2 cellular contexts compared by ENCODE assay signal in the genomic region with DNA sequence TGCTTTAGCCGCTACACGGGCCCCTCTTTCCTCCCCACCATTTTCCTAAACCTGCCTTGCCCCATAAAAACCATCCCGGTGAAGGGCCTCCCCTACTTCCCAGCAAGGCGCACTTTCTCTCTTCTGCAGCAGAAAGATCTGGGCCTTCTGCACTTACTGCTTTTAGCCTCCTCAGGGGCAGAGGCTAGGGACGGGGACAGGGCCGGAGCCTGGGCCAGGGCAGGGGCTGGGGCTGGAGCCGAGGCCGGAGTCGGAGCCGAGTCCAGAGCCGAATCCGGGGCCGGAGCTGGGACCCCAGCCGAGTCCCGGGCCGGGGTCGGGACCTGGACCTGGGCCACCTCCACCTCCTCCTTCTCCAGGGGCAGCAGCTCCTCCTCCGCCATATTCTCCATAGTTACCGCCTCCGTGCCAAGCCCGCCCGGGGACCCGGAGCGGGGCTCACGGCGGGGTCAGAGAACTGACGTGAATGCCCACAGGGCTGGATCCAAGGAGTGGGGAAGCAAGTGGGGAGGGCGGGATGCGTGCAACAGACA.
TF ChIP-seq lines count a peak whose summit lies in the region.

No MANE protein-coding gene starts in this region.

TF ChIP-seq in HEK293, 187 proteins besides CTCF, POLR2A, EP300 and RAD21 (continued from another document and continues in another):
- TF ChIP-seq, protein P1, sequence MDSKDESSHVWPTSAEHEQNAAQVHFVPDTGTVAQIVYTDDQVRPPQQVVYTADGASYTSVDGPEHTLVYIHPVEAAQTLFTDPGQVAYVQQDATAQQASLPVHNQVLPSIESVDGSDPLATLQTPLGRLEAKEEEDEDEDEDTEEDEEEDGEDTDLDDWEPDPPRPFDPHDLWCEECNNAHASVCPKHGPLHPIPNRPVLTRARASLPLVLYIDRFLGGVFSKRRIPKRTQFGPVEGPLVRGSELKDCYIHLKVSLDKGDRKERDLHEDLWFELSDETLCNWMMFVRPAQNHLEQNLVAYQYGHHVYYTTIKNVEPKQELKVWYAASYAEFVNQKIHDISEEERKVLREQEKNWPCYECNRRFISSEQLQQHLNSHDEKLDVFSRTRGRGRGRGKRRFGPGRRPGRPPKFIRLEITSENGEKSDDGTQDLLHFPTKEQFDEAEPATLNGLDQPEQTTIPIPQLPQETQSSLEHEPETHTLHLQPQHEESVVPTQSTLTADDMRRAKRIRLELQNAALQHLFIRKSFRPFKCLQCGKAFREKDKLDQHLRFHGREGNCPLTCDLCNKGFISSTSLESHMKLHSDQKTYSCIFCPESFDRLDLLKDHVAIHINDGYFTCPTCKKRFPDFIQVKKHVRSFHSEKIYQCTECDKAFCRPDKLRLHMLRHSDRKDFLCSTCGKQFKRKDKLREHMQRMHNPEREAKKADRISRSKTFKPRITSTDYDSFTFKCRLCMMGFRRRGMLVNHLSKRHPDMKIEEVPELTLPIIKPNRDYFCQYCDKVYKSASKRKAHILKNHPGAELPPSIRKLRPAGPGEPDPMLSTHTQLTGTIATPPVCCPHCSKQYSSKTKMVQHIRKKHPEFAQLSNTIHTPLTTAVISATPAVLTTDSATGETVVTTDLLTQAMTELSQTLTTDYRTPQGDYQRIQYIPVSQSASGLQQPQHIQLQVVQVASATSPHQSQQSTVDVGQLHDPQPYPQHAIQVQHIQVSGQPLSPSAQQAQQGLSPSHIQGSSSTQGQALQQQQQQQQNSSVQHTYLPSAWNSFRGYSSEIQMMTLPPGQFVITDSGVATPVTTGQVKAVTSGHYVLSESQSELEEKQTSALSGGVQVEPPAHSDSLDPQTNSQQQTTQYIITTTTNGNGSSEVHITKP (tag by site-specific recombination; IDR thresholded peaks at IDR 0.05), result no peak
- TF ChIP-seq MEIS1 (CRISPR knock-in tag; IDR thresholded peaks at IDR 0.05; ENCODE audit: borderline replicate concordance) (no peak), YY1 (tag by site-specific recombination; IDR thresholded peaks at IDR 0.05) (peak; percentile 75), ZNF561 (tag by site-specific recombination; IDR thresholded peaks at IDR 0.05; ENCODE audit: borderline replicate concordance) (peak; percentile 63; the same call in 1 of the 2 replicates), ZNF837 (tag by site-specific recombination; IDR thresholded peaks at IDR 0.05) (no peak), ZNF571 (tag by site-specific recombination; IDR thresholded peaks at IDR 0.05) (no peak), ZNF350 (tag by site-specific recombination; IDR thresholded peaks at IDR 0.05) (no peak), ZNF830 (tag by site-specific recombination; IDR thresholded peaks at IDR 0.05; ENCODE audit: low read depth) (no peak), ZNF529 (tag by site-specific recombination; IDR thresholded peaks at IDR 0.05; ENCODE audit: insufficient replicate concordance) (no peak)
- TF ChIP-seq, protein P2, sequence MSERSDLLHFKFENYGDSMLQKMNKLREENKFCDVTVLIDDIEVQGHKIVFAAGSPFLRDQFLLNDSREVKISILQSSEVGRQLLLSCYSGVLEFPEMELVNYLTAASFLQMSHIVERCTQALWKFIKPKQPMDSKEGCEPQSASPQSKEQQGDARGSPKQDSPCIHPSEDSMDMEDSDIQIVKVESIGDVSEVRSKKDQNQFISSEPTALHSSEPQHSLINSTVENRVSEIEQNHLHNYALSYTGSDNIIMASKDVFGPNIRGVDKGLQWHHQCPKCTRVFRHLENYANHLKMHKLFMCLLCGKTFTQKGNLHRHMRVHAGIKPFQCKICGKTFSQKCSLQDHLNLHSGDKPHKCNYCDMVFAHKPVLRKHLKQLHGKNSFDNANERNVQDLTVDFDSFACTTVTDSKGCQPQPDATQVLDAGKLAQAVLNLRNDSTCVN (tag by site-specific recombination; optimal IDR thresholded peaks at IDR 0.05), result no peak
- TF ChIP-seq, protein P3, sequence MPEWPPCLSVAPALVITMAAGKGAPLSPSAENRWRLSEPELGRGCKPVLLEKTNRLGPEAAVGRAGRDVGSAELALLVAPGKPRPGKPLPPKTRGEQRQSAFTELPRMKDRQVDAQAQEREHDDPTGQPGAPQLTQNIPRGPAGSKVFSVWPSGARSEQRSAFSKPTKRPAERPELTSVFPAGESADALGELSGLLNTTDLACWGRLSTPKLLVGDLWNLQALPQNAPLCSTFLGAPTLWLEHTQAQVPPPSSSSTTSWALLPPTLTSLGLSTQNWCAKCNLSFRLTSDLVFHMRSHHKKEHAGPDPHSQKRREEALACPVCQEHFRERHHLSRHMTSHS (tag by site-specific recombination; IDR thresholded peaks at IDR 0.05), result no peak
- TF ChIP-seq, protein P4, sequence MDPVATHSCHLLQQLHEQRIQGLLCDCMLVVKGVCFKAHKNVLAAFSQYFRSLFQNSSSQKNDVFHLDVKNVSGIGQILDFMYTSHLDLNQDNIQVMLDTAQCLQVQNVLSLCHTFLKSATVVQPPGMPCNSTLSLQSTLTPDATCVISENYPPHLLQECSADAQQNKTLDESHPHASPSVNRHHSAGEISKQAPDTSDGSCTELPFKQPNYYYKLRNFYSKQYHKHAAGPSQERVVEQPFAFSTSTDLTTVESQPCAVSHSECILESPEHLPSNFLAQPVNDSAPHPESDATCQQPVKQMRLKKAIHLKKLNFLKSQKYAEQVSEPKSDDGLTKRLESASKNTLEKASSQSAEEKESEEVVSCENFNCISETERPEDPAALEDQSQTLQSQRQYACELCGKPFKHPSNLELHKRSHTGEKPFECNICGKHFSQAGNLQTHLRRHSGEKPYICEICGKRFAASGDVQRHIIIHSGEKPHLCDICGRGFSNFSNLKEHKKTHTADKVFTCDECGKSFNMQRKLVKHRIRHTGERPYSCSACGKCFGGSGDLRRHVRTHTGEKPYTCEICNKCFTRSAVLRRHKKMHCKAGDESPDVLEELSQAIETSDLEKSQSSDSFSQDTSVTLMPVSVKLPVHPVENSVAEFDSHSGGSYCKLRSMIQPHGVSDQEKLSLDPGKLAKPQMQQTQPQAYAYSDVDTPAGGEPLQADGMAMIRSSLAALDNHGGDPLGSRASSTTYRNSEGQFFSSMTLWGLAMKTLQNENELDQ (tag by site-specific recombination; IDR thresholded peaks at IDR 0.05; ENCODE audit: low read depth), result no peak
- TF ChIP-seq, protein P5, sequence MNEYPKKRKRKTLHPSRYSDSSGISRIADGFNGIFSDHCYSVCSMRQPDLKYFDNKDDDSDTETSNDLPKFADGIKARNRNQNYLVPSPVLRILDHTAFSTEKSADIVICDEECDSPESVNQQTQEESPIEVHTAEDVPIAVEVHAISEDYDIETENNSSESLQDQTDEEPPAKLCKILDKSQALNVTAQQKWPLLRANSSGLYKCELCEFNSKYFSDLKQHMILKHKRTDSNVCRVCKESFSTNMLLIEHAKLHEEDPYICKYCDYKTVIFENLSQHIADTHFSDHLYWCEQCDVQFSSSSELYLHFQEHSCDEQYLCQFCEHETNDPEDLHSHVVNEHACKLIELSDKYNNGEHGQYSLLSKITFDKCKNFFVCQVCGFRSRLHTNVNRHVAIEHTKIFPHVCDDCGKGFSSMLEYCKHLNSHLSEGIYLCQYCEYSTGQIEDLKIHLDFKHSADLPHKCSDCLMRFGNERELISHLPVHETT (tag by site-specific recombination; IDR thresholded peaks at IDR 0.05), result no peak
- TF ChIP-seq, protein P6, sequence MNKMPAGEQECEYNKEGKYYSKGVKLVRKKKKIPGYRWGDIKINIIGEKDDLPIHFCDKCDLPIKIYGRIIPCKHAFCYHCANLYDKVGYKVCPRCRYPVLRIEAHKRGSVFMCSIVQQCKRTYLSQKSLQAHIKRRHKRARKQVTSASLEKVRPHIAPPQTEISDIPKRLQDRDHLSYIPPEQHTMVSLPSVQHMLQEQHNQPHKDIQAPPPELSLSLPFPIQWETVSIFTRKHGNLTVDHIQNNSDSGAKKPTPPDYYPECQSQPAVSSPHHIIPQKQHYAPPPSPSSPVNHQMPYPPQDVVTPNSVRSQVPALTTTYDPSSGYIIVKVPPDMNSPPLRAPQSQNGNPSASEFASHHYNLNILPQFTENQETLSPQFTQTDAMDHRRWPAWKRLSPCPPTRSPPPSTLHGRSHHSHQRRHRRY (tag by site-specific recombination; IDR thresholded peaks at IDR 0.05), result no peak

TF ChIP-seq in GM12878, 131 proteins besides CTCF, POLR2A, EP300 and RAD21 (continued from another document and continues in another):
- TF ChIP-seq, protein P7, sequence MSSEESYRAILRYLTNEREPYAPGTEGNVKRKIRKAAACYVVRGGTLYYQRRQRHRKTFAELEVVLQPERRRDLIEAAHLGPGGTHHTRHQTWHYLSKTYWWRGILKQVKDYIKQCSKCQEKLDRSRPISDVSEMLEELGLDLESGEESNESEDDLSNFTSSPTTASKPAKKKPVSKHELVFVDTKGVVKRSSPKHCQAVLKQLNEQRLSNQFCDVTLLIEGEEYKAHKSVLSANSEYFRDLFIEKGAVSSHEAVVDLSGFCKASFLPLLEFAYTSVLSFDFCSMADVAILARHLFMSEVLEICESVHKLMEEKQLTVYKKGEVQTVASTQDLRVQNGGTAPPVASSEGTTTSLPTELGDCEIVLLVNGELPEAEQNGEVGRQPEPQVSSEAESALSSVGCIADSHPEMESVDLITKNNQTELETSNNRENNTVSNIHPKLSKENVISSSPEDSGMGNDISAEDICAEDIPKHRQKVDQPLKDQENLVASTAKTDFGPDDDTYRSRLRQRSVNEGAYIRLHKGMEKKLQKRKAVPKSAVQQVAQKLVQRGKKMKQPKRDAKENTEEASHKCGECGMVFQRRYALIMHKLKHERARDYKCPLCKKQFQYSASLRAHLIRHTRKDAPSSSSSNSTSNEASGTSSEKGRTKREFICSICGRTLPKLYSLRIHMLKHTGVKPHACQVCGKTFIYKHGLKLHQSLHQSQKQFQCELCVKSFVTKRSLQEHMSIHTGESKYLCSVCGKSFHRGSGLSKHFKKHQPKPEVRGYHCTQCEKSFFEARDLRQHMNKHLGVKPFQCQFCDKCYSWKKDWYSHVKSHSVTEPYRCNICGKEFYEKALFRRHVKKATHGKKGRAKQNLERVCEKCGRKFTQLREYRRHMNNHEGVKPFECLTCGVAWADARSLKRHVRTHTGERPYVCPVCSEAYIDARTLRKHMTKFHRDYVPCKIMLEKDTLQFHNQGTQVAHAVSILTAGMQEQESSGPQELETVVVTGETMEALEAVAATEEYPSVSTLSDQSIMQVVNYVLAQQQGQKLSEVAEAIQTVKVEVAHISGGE (CRISPR knock-in tag; IDR thresholded peaks at IDR 0.05), result no peak
- TF ChIP-seq PAX5 (IDR thresholded peaks at IDR 0.05; ENCODE audit: borderline replicate concordance, low read depth, low read length) (no peak), SREBF2 (IDR thresholded peaks at IDR 0.05; ENCODE audit: low read length) (no peak), ETV6 (conservative IDR thresholded peaks at IDR 0.05 in 1 of 2, IDR thresholded peaks at IDR 0.05 in 1 of 2; ENCODE audit: borderline replicate concordance in 1 of 2, low read depth in 1 of 2) (no peak), FOS (IDR thresholded peaks at IDR 0.05; ENCODE audit: borderline replicate concordance, extremely low read depth, insufficient read length) (no peak), POU2F2 (IDR thresholded peaks at IDR 0.05; ENCODE audit: borderline replicate concordance, low read depth, low read length) (no peak), NR2C2 (IDR thresholded peaks at IDR 0.05; ENCODE audit: borderline replicate concordance, control insufficient read depth, insufficient read length, low read depth) (no peak), SPI1 (IDR thresholded peaks at IDR 0.05; ENCODE audit: borderline replicate concordance, insufficient read depth, low read depth, low read length) (no peak), RELA (IDR thresholded peaks at IDR 0.05; ENCODE audit: borderline replicate concordance, partially characterized antibody) (peak; percentile 28), PML (IDR thresholded peaks at IDR 0.05; ENCODE audit: low read length) (0 out of 2 replicates have a peak, but pooled peaks have one; percentile 11), ZBED1 (IDR thresholded peaks at IDR 0.05; ENCODE audit: borderline replicate concordance) (peak; percentile 44; the same call in 1 of the 2 replicates), MEF2B (IDR thresholded peaks at IDR 0.05; ENCODE audit: partially characterized antibody, poor library complexity, severe bottlenecking) (peak; percentile 22), FOXM1 (IDR thresholded peaks at IDR 0.05; ENCODE audit: low read depth, low read length) (no peak), EZH2 (IDR thresholded peaks at IDR 0.05; ENCODE audit: borderline replicate concordance, control insufficient read depth, low read depth, low read length) (no peak), CBX5 (IDR thresholded peaks at IDR 0.05; ENCODE audit: low read depth) (no peak)
- TF ChIP-seq, protein P8, sequence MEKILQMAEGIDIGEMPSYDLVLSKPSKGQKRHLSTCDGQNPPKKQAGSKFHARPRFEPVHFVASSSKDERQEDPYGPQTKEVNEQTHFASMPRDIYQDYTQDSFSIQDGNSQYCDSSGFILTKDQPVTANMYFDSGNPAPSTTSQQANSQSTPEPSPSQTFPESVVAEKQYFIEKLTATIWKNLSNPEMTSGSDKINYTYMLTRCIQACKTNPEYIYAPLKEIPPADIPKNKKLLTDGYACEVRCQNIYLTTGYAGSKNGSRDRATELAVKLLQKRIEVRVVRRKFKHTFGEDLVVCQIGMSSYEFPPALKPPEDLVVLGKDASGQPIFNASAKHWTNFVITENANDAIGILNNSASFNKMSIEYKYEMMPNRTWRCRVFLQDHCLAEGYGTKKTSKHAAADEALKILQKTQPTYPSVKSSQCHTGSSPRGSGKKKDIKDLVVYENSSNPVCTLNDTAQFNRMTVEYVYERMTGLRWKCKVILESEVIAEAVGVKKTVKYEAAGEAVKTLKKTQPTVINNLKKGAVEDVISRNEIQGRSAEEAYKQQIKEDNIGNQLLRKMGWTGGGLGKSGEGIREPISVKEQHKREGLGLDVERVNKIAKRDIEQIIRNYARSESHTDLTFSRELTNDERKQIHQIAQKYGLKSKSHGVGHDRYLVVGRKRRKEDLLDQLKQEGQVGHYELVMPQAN (conservative IDR thresholded peaks at IDR 0.05), result peak; percentile 63; the same call in 1 of the 2 replicates
- TF ChIP-seq, protein P9, sequence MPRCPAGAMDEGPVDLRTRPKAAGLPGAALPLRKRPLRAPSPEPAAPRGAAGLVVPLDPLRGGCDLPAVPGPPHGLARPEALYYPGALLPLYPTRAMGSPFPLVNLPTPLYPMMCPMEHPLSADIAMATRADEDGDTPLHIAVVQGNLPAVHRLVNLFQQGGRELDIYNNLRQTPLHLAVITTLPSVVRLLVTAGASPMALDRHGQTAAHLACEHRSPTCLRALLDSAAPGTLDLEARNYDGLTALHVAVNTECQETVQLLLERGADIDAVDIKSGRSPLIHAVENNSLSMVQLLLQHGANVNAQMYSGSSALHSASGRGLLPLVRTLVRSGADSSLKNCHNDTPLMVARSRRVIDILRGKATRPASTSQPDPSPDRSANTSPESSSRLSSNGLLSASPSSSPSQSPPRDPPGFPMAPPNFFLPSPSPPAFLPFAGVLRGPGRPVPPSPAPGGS (IDR thresholded peaks at IDR 0.05; ENCODE audit: borderline replicate concordance, insufficient read depth, low read depth, low read length, poor library complexity, severe bottlenecking), result no peak
- TF ChIP-seq, protein P10, sequence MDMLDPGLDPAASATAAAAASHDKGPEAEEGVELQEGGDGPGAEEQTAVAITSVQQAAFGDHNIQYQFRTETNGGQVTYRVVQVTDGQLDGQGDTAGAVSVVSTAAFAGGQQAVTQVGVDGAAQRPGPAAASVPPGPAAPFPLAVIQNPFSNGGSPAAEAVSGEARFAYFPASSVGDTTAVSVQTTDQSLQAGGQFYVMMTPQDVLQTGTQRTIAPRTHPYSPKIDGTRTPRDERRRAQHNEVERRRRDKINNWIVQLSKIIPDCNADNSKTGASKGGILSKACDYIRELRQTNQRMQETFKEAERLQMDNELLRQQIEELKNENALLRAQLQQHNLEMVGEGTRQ (IDR thresholded peaks at IDR 0.05; ENCODE audit: borderline replicate concordance, low read depth, low read length), result no peak
- TF ChIP-seq, protein P11, sequence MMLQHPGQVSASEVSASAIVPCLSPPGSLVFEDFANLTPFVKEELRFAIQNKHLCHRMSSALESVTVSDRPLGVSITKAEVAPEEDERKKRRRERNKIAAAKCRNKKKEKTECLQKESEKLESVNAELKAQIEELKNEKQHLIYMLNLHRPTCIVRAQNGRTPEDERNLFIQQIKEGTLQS (IDR thresholded peaks at IDR 0.05; ENCODE audit: borderline replicate concordance, extremely low read depth, low read depth, low read length), result no peak
